1 cellular context compared by ENCODE assay signal in genomic region chr3:20772869-20773268, GRCh38.
TF ChIP-seq lines count a peak whose summit lies in the region.

No MANE protein-coding gene starts in this region.

TF ChIP-seq in HepG2, 621 proteins besides CTCF, POLR2A, EP300 and RAD21 (continued from another document):
- peak; percentile 41; the same call in 1 of the 2 replicates for TF ChIP-seq AHDC1 (CRISPR knock-in tag; IDR thresholded peaks at IDR 0.05; ENCODE audit: borderline replicate concordance)
- TF ChIP-seq NFRKB (IDR thresholded peaks at IDR 0.05): no peak
- TF ChIP-seq SOX6 (IDR thresholded peaks at IDR 0.05): no peak
- TF ChIP-seq SOX6 (CRISPR knock-in tag; IDR thresholded peaks at IDR 0.05): peak; percentile 63; the same call in 1 of the 2 replicates
- TF ChIP-seq SOX13 (IDR thresholded peaks at IDR 0.05): no peak
- peak in 1 of 2 experiments; percentile 55; a peak in 1 of 4 replicates for TF ChIP-seq SOX13 (CRISPR knock-in tag; conservative IDR thresholded peaks at IDR 0.05 in 1 of 2, IDR thresholded peaks at IDR 0.05 in 1 of 2)
